Comparison of ENCODE assay signal across 17 cellular contexts in the genomic region with DNA sequence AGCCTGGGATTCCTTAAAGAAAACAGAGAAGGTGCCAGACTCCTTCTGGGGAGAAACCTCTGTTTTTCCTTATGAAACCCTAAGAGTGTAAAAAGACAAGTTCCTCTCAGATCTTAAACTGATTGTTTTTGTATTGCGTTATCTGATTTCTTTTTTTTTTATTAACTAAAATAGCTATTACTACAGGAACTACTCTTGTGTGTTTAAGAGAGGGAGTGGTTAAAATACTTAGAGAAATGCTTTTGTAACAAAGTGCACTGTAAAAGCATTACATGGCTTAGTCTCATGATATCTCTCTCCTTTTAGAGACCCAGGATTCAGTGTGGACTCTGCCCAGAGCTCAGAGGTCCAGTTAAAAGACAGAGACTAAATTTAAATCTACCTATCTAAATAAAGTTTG. TPM values are rescaled to one million over a fixed set of nuclear protein-coding genes. Genes with fewer than 3 reads are reported as not detected.
DNase-seq lines count a peak whose midpoint lies in the region; ATAC-seq, FAIRE-seq and TF ChIP-seq lines count a peak whose summit lies in the region.
"Had no signal": no experiment of that assay in that cellular context is flagged by ENCODE, and none has a peak within 500 bp of the region (broad histone marks: within the 10 kb centered on the region; RNA-seq: fewer than 3 reads in every experiment).

No MANE protein-coding gene starts in this region.

- peaks cover 26% of the 10 kb centered on the region for H3K27me3 Mint-ChIP-seq in T-helper 1 cell treated with Interleukin-12 subunit alpha and Interleukin-12 subunit beta and Interleukin-4 antibody, amounts not matched to agents 30 μg/mL and 1 μg/mL, for 36 hours (ENCODE audit: low read depth)
- H3K27me3 Mint-ChIP-seq in T-helper 17 cell = peaks cover 25% of the 10 kb centered on the region
- no peaks in the 10 kb centered on the region for H3K27me3 Mint-ChIP-seq in endothelial cell (ENCODE audit: unreplicated experiment)

- no peak overlapping the region for H3K4me3 ChIP-seq in right cardiac atrium (ENCODE audit: low read length)
- H3K4me3 ChIP-seq in pancreas = no peak overlapping the region
- no peak overlapping the region for H3K4me3 ChIP-seq in uterus

- H3K36me3 ChIP-seq in pancreas (no peaks in the 10 kb centered on the region), uterus (no peaks in the 10 kb centered on the region)

- peak overlapping the region; percentile 22 for H3K27ac Mint-ChIP-seq in T-helper 1 cell treated with Interleukin-12 subunit alpha and Interleukin-12 subunit beta and Interleukin-4 antibody, amounts not matched to agents 30 μg/mL and 1 μg/mL, for 36 hours
- H3K27ac Mint-ChIP-seq in T-helper 17 cell (no peak overlapping the region), endothelial cell (ENCODE audit: unreplicated experiment) (no peak overlapping the region)
- H3K27ac Mint-ChIP-seq: activated B cell treated with CpG ODN at 0.5 μM for 24 hours; activated naive CD8-positive, alpha-beta T cell; CD8-positive, alpha-beta T cell had no signal

- H3K9me3 ChIP-seq in right cardiac atrium (ENCODE audit: control insufficient read depth, low read length) = no peaks in the 10 kb centered on the region
- H3K9me3 ChIP-seq in pancreas = no peaks in the 10 kb centered on the region
- no peaks in the 10 kb centered on the region for H3K9me3 ChIP-seq in uterus
- no peaks in the 10 kb centered on the region for H3K9me3 ChIP-seq in T-helper 17 cell (ENCODE audit: control insufficient read depth, low read length, poor library complexity, severe bottlenecking)

- 26% methylated on average over 1 of the region's 1 CpG for WGBS in right cardiac atrium
- 74 to 80% methylated on average over 1 of the region's 1 CpG for WGBS in pancreas, 2 donors

- H3K4me1 Mint-ChIP-seq in T-helper 1 cell treated with Interleukin-12 subunit alpha and Interleukin-12 subunit beta and Interleukin-4 antibody, amounts not matched to agents 30 μg/mL and 1 μg/mL, for 36 hours (ENCODE audit: low read depth) = peaks cover 12% of the 10 kb centered on the region
- no peaks in the 10 kb centered on the region for H3K4me1 Mint-ChIP-seq in T-helper 17 cell
- no peaks in the 10 kb centered on the region for H3K4me1 Mint-ChIP-seq in endothelial cell (ENCODE audit: unreplicated experiment)
- H3K4me1 Mint-ChIP-seq: activated B cell treated with CpG ODN at 0.5 μM for 24 hours had no signal

- peaks cover 1% of the 10 kb centered on the region for H3K36me3 Mint-ChIP-seq in T-helper 1 cell treated with Interleukin-12 subunit alpha and Interleukin-12 subunit beta and Interleukin-4 antibody, amounts not matched to agents 30 μg/mL and 1 μg/mL, for 36 hours (ENCODE audit: low read depth)
- H3K36me3 Mint-ChIP-seq in T-helper 17 cell (ENCODE audit: low read depth) (no peaks in the 10 kb centered on the region), endothelial cell (ENCODE audit: low read depth, unreplicated experiment) (peaks cover 4% of the 10 kb centered on the region)
- H3K36me3 Mint-ChIP-seq: activated naive CD8-positive, alpha-beta T cell; CD8-positive, alpha-beta T cell had no signal

- peaks cover 9% of the 10 kb centered on the region for H3K9me3 Mint-ChIP-seq in T-helper 1 cell treated with Interleukin-12 subunit alpha and Interleukin-12 subunit beta and Interleukin-4 antibody, amounts not matched to agents 30 μg/mL and 1 μg/mL, for 36 hours
- no peaks in the 10 kb centered on the region for H3K9me3 Mint-ChIP-seq in endothelial cell (ENCODE audit: unreplicated experiment)
- H3K9me3 Mint-ChIP-seq: CD8-positive, alpha-beta T cell had no signal

- ATAC-seq in right cardiac atrium = peak; percentile 64 to 83
- ATAC-seq in pancreas = peak in 1 of 4 donors; percentile 32
- ATAC-seq in T-helper 17 cell = no peak
- ATAC-seq in GM18519 (IDR thresholded peaks at IDR 0.05; ENCODE audit: low FRiP score, unreplicated experiment) = no peak
- ATAC-seq: CD8-positive, alpha-beta T cell had no signal

- DNase-seq in T-helper 1 cell (no peak), right cardiac atrium (no peak), pancreas (no peak), uterus (no peak), T-helper 17 cell (no peak), endothelial cell (ENCODE audit: low spot score) (no peak)
- DNase-seq: activated B cell treated with CpG ODN at 0.5 μM for 24 hours; CD8-positive, alpha-beta T cell; occipital lobe; stimulated activated CD4-positive, alpha-beta T cell treated with anti-CD3 and anti-CD28 coated beads, Interleukin-1b, Interleukin-23, amount 100 ng/mL, for 48 hours had no signal

- no peak for TF ChIP-seq POLR2A in uterus (IDR thresholded peaks at IDR 0.05)

- TF ChIP-seq CTCF in pancreas (IDR thresholded peaks at IDR 0.05) = no peak
- TF ChIP-seq CTCF in uterus (IDR thresholded peaks at IDR 0.05) = no peak
- TF ChIP-seq CTCF in endothelial cell (IDR thresholded peaks at IDR 0.05; ENCODE audit: unreplicated experiment) = no peak

- H3K27me3 ChIP-seq in right cardiac atrium (ENCODE audit: control insufficient read depth, insufficient read depth) = no peaks in the 10 kb centered on the region
- H3K27me3 ChIP-seq in pancreas = no peaks in the 10 kb centered on the region
- H3K27me3 ChIP-seq in uterus = no peaks in the 10 kb centered on the region

- H3K4me3 Mint-ChIP-seq in T-helper 1 cell treated with Interleukin-12 subunit alpha and Interleukin-12 subunit beta and Interleukin-4 antibody, amounts not matched to agents 30 μg/mL and 1 μg/mL, for 36 hours = no peak overlapping the region
- H3K4me3 Mint-ChIP-seq in T-helper 17 cell (no peak overlapping the region), endothelial cell (ENCODE audit: unreplicated experiment) (no peak overlapping the region)
- H3K4me3 Mint-ChIP-seq: activated B cell treated with CpG ODN at 0.5 μM for 24 hours; activated naive CD8-positive, alpha-beta T cell; CD8-positive, alpha-beta T cell had no signal

- FAIRE-seq in pancreas (lab: Jason Lieb, UNC) = peak; percentile 37
- FAIRE-seq: A204.1, G401.6, H1 had no signal

- H3K27ac ChIP-seq in right cardiac atrium (ENCODE audit: low read length) (no peak overlapping the region), pancreas (peak overlapping the region in 1 of 4 donors; percentile 30), uterus (peak overlapping the region; percentile 94 to 98)

- no peaks in the 10 kb centered on the region for H3K4me1 ChIP-seq in right cardiac atrium (ENCODE audit: control insufficient read depth, insufficient read depth, low read length)
- no peaks in the 10 kb centered on the region for H3K4me1 ChIP-seq in pancreas
- peaks cover 4 to 32% of the 10 kb centered on the region in 2 donors for H3K4me1 ChIP-seq in uterus

- intact Hi-C loops in right cardiac atrium (cut with DNase I) (no loop called here), pancreas (cut with DNase I) (no loop called here), uterus (cut with DNase I; ENCODE audit: low total_unique reads) (no loop called here)

RNA-seq across cellular contexts. Expression of a gene that starts 15.9 kb away (rescaled TPM):
- 10 to 100 TPM; 51.7 to 98.4 (median 66.3) TPM for total RNA-seq in right cardiac atrium
- polyA plus RNA-seq in right cardiac atrium = 19.9 TPM
- 10 to 100 TPM in 3 of 6 donors, 1 to 10 TPM in 3; 1.2 to 16.2 (median 6.6) TPM for total RNA-seq in pancreas
- polyA plus RNA-seq in pancreas = 1 to 10 TPM; 1.6 to 3.5 TPM
- 100 to 1,000 TPM in 3 of 4 donors, 10 to 100 TPM in 1; 64.7 to 460 (median 140) TPM for total RNA-seq in uterus
- not detected for total RNA-seq in T-helper 17 cell
- total RNA-seq in endothelial cell (ENCODE audit: unreplicated experiment) = 12.2 TPM
- total RNA-seq: activated B cell treated with CpG ODN at 0.5 μM for 24 hours; CD8-positive, alpha-beta T cell; OCI-LY7 had no signal

Comparison
In these comparisons a context has a peak if more than half of its experiments do, and no peak if none do; other contexts are left out.
1. ATAC-seq: peak in right cardiac atrium (2 of 2); none in T-helper 17 cell (single experiment) and GM18519 (single experiment).